ENCODE assay signal across 18 cellular contexts in the genomic region with DNA sequence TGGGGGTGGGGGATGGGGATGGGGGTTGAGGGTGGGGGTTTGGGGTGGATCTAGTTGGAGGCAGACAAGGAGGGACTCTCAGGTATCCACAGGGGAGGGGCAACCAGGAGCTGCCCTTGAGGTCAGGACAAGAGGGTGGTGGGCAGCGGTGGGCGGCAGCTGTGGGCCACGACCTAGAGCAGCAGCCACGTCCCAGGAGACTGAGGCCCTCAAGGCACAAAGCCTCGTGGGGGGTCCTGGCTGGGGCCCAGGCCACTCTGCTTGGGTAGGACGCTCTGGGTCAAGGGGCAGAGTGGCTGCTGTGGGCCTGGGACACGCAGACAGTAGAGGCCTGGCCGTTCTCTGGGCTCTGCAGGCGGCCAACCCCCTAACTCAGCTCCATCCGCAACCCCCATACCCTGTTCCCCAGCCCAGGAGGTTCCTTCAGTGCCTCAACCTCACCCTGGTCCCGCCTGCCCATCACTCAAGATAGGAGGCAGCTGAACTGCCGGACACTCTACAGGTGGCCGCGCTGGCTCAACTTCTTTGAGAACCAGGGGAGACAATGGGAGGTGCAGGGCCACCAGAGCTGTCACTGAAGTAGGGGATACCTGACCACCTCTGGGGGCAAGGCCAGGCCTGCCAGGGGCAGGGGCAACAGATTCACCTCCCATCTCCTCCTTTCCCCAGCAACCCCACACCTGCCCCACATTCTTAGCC.
A peak's percentile ranks its signal among the peaks of the same experiment; 100 is the strongest.
DNase-seq lines count a peak whose midpoint lies in the region; ATAC-seq and TF ChIP-seq lines count a peak whose summit lies in the region.
"Had no signal": no experiment of that assay in that cellular context is flagged by ENCODE, and none has a peak within 500 bp of the region (broad histone marks: within the 10 kb centered on the region; RNA-seq: fewer than 3 reads in every experiment).

No MANE protein-coding gene starts in this region.

- WGBS in neuronal stem cell (ENCODE audit: extremely low coverage in 2 of 2, insufficient read length in 2 of 2, insufficient replicate concordance in 1 of 2), 2 donors, result no CpG with 5 or more reads among the region's 14 CpGs

- peak overlapping the region; percentile 89 for H3K14ac ChIP-seq in neuronal stem cell (ENCODE audit: low read length)

- no peak overlapping the region for H2AFZ ChIP-seq in neuronal stem cell (ENCODE audit: low read length)

- no peaks in the 10 kb centered on the region for H3K4me1 ChIP-seq in RWPE2 (ENCODE audit: insufficient read depth, poor library complexity, severe bottlenecking)
- peaks cover 0 to 7% of the 10 kb centered on the region in 2 donors for H3K4me1 ChIP-seq in neuronal stem cell (ENCODE audit: control insufficient read depth in 2 of 2, insufficient read depth in 1 of 2, low read depth in 1 of 2, low read length in 2 of 2)
- H3K4me1 ChIP-seq: Caco-2 had no signal

- H3K9ac ChIP-seq in neuronal stem cell (ENCODE audit: low read depth, low read length, poor library complexity), result no peak overlapping the region
- H3K9ac ChIP-seq: BLaER1 treated with 17β-estradiol and CSF1 and Interleukin-3, amounts not matched to agents 10 nM and 100 nM had no signal

- H3K27ac ChIP-seq in RWPE2 (ENCODE audit: poor library complexity, severe bottlenecking), result no peak overlapping the region
- no peak overlapping the region for H3K27ac ChIP-seq in neuronal stem cell (replicated peaks; ENCODE audit: low read length)
- H3K27ac ChIP-seq: 22Rv1; A549; BLaER1 treated with 17β-estradiol and CSF1 and Interleukin-3, amounts not matched to agents 10 nM and 100 nM; C4-2B had no signal

- H2BK5ac ChIP-seq in neuronal stem cell (ENCODE audit: low read length), result no peak overlapping the region

- TF ChIP-seq CTCF in RWPE2 (IDR thresholded peaks at IDR 0.05; ENCODE audit: poor library complexity, severe bottlenecking), result no peak

- peak overlapping the region; percentile 67 for H2BK15ac ChIP-seq in neuronal stem cell (ENCODE audit: low read length)

- H3K27me3 ChIP-seq in RWPE2 (ENCODE audit: insufficient read depth, poor library complexity, severe bottlenecking) (peaks cover 45% of the 10 kb centered on the region), neuronal stem cell (ENCODE audit: control insufficient read depth in 3 of 3, insufficient read depth in 3 of 3, low read depth in 1 of 3, low read length in 3 of 3) (peaks cover 0 to 43% (median 0%) of the 10 kb centered on the region in 3 experiments)
- H3K27me3 ChIP-seq: BLaER1 treated with 17β-estradiol and CSF1 and Interleukin-3, amounts not matched to agents 10 nM and 100 nM had no signal

- H3K9me3 Mint-ChIP-seq in stimulated activated naive CD8-positive, alpha-beta T cell treated with anti-CD3 and anti-CD28 coated beads, Interleukin-15, amount 100 ng/mL, for 72 hours, result no peaks in the 10 kb centered on the region
- H3K9me3 Mint-ChIP-seq: CD4-positive, alpha-beta T cell; CD8-positive, alpha-beta T cell had no signal

- H3K18ac ChIP-seq in neuronal stem cell (ENCODE audit: low read length), result peak overlapping the region; percentile 87

- H3K23ac ChIP-seq in neuronal stem cell (ENCODE audit: low read depth, low read length, poor library complexity), result no peak overlapping the region

- H2BK12ac ChIP-seq in neuronal stem cell (ENCODE audit: low read length), result no peak overlapping the region

- H3K27me3 Mint-ChIP-seq in stimulated activated naive CD8-positive, alpha-beta T cell treated with anti-CD3 and anti-CD28 coated beads, Interleukin-15, amount 100 ng/mL, for 72 hours, result peaks cover 30% of the 10 kb centered on the region
- H3K27me3 Mint-ChIP-seq: B cell; CD4-positive, alpha-beta T cell had no signal

- H3K27ac Mint-ChIP-seq in stimulated activated naive CD8-positive, alpha-beta T cell treated with anti-CD3 and anti-CD28 coated beads, Interleukin-15, amount 100 ng/mL, for 72 hours, result peak overlapping the region; percentile 17 to 61
- H3K27ac Mint-ChIP-seq: B cell; CD4-positive, alpha-beta T cell; CD8-positive, alpha-beta T cell had no signal

- no peak for DNase-seq in stimulated activated naive CD8-positive, alpha-beta T cell treated with anti-CD3 and anti-CD28 coated beads, Interleukin-15, amount 100 ng/mL, for 72 hours
- no peak for DNase-seq in stimulated activated naive CD8-positive, alpha-beta T cell treated with anti-CD3 and anti-CD28 coated beads, Interleukin-15, Interleukin-2, amounts not matched to agents 100 U/mL and 50 U/mL, for 24 hours
- DNase-seq in RWPE2 (ENCODE audit: low spot score), result no peak
- no peak for DNase-seq in neuronal stem cell (ENCODE audit: low spot score)
- DNase-seq in OCI-M2 (lab: John Stamatoyannopoulos, UW; ENCODE audit: unreplicated experiment), result no peak
- no peak for DNase-seq in KG1 (lab: John Stamatoyannopoulos, UW)
- DNase-seq: AML-193; Caco-2; Calu3; CD4-positive, alpha-beta T cell; CD8-positive, alpha-beta T cell; DMS79 treated with DMSO at 0.1 percent for 48 hours; GF-D8 had no signal

- no peak overlapping the region for H3K4me3 Mint-ChIP-seq in stimulated activated naive CD8-positive, alpha-beta T cell treated with anti-CD3 and anti-CD28 coated beads, Interleukin-15, amount 100 ng/mL, for 72 hours
- H3K4me3 Mint-ChIP-seq: B cell; CD4-positive, alpha-beta T cell; CD8-positive, alpha-beta T cell had no signal

- no peak overlapping the region for H3K4me2 ChIP-seq in neuronal stem cell (ENCODE audit: insufficient read depth, low read length, poor library complexity, severe bottlenecking)
- H3K4me2 ChIP-seq: A549; BLaER1 treated with 17β-estradiol and CSF1 and Interleukin-3, amounts not matched to agents 10 nM and 100 nM had no signal

- H3K79me1 ChIP-seq in neuronal stem cell (ENCODE audit: low read depth, low read length), result peaks cover 2% of the 10 kb centered on the region

- no peak overlapping the region for H2BK120ac ChIP-seq in neuronal stem cell (ENCODE audit: low read depth, low read length)

- no peaks in the 10 kb centered on the region for H3K36me3 ChIP-seq in RWPE2 (ENCODE audit: low read depth)
- no peaks in the 10 kb centered on the region for H3K36me3 ChIP-seq in neuronal stem cell (replicated peaks in 1 of 2; ENCODE audit: control insufficient read depth in 2 of 2, insufficient read depth in 2 of 2, low read length in 2 of 2)
- H3K36me3 ChIP-seq: BLaER1 treated with 17β-estradiol and CSF1 and Interleukin-3, amounts not matched to agents 10 nM and 100 nM had no signal

- no peak overlapping the region for H4K8ac ChIP-seq in neuronal stem cell (ENCODE audit: low read depth, low read length)

- H3K9me3 ChIP-seq in RWPE2 (ENCODE audit: severe bottlenecking), result no peaks in the 10 kb centered on the region
- H3K9me3 ChIP-seq in neuronal stem cell (replicated peaks in 1 of 2; ENCODE audit: control insufficient read depth in 2 of 2, insufficient read depth in 1 of 2, low read depth in 1 of 2, low read length in 2 of 2), result peaks cover 0 to 3% of the 10 kb centered on the region in 2 donors
- H3K9me3 ChIP-seq: A549; BLaER1 treated with 17β-estradiol and CSF1 and Interleukin-3, amounts not matched to agents 10 nM and 100 nM; Caco-2 had no signal

- H4K91ac ChIP-seq in neuronal stem cell (ENCODE audit: low read depth, low read length, poor library complexity), result peak overlapping the region; percentile 64

- H3K4me3 ChIP-seq in RWPE2 (ENCODE audit: severe bottlenecking) (no peak overlapping the region), neuronal stem cell (ENCODE audit: low read length in 2 of 2) (no peak overlapping the region)
- H3K4me3 ChIP-seq: A549; BLaER1 treated with 17β-estradiol and CSF1 and Interleukin-3, amounts not matched to agents 10 nM and 100 nM had no signal

- no peak for ATAC-seq in stimulated activated naive CD8-positive, alpha-beta T cell treated with anti-CD3 and anti-CD28 coated beads, Interleukin-15, amount 100 ng/mL, for 72 hours
- ATAC-seq in stimulated activated naive CD8-positive, alpha-beta T cell treated with anti-CD3 and anti-CD28 coated beads, Interleukin-15, Interleukin-2, amounts not matched to agents 100 U/mL and 50 U/mL, for 24 hours, result no peak
- 0 out of 3 replicates have a peak, but pooled peaks have one; percentile 6 for ATAC-seq in RWPE2 (ENCODE audit: low read depth)
- ATAC-seq: CD8-positive, alpha-beta T cell had no signal

- H3K4ac ChIP-seq in neuronal stem cell (ENCODE audit: low read length), result no peak overlapping the region

- H2AK5ac ChIP-seq in neuronal stem cell (ENCODE audit: low read depth, low read length), result peak overlapping the region; percentile 91

- H3K4me1 Mint-ChIP-seq in stimulated activated naive CD8-positive, alpha-beta T cell treated with anti-CD3 and anti-CD28 coated beads, Interleukin-15, amount 100 ng/mL, for 72 hours, result no peaks in the 10 kb centered on the region
- H3K4me1 Mint-ChIP-seq: B cell had no signal
